In genomic region chr14:24327914-24328313, GRCh38 we compare ENCODE assay signal across 6 cellular contexts. TPM values are rescaled to one million over a fixed set of nuclear protein-coding genes. Genes with fewer than 3 reads are reported as not detected.
DNase-seq lines count a peak whose midpoint lies in the region; ATAC-seq, FAIRE-seq and TF ChIP-seq lines count a peak whose summit lies in the region.
"Not testable (repeated sequence)": the region's sequence is repeated elsewhere in the genome, so short reads cannot be mapped to it uniquely, and the experiment has no call there.

No MANE protein-coding gene starts in this region.

- H3K27me3 ChIP-seq in KMS-11 (ENCODE audit: insufficient read depth, low read depth); gastrocnemius medialis: not testable (repeated sequence)

- TF ChIP-seq POLR2A in gastrocnemius medialis (IDR thresholded peaks at IDR 0.05), result not testable (repeated sequence)

- not testable (repeated sequence) for DNase-seq in CD14-positive monocyte (ENCODE audit: low spot score); coronary artery (ENCODE audit: low spot score); kidney
- DNase-seq in gastrocnemius medialis, result peak in 1 of 2 donors; percentile 46

- H3K4me1 ChIP-seq in KMS-11 (ENCODE audit: low read depth, poor library complexity, severe bottlenecking), result not testable (repeated sequence)
- H3K4me1 ChIP-seq in kidney (ENCODE audit: control insufficient read depth in 1 of 2, insufficient read depth in 1 of 2, low read depth in 1 of 2, low read length in 2 of 2) (peaks cover 5 to 11% of the 10 kb centered on the region in 2 donors), gastrocnemius medialis (peaks cover 9 to 10% of the 10 kb centered on the region in 2 donors)

- H3K27ac Mint-ChIP-seq in CD14-positive monocyte, result peak overlapping the region in 5 of 7 donors; percentile 8 to 96 (median 88)

- peaks cover 3 to 20% (median 8%) of the 10 kb centered on the region in 3 donors for H3K27me3 Mint-ChIP-seq in CD14-positive monocyte (ENCODE audit: low read depth in 3 of 3)

- in situ Hi-C loops in gastrocnemius medialis (cut with MboI; ENCODE audit: low sequenced_read_pairs in 4 of 4), result not testable (repeated sequence)

- peaks cover 70% of the 10 kb centered on the region for H3K4me1 Mint-ChIP-seq in CD14-positive monocyte

- H3K9me3 Mint-ChIP-seq in CD14-positive monocyte, result not testable (repeated sequence)

- peaks cover 6 to 13% of the 10 kb centered on the region in 2 donors for H3K36me3 Mint-ChIP-seq in CD14-positive monocyte

- not testable (repeated sequence) for H3K4me3 Mint-ChIP-seq in CD14-positive monocyte

- H4K20me1 ChIP-seq in KMS-11 (ENCODE audit: insufficient read depth), result not testable (repeated sequence)

- not testable (repeated sequence) for H3K79me2 ChIP-seq in KMS-11 (ENCODE audit: insufficient read depth, low read depth)

- H3K9ac ChIP-seq in KMS-11; kidney (ENCODE audit: low read length in 2 of 2): not testable (repeated sequence)

- ATAC-seq in gastrocnemius medialis, result not testable (repeated sequence)

- H3K36me3 ChIP-seq in KMS-11 (ENCODE audit: insufficient read depth); kidney (ENCODE audit: control insufficient read depth in 1 of 2, insufficient read depth in 2 of 2, low read length in 2 of 2); gastrocnemius medialis: not testable (repeated sequence)

- FAIRE-seq in kidney (lab: Jason Lieb, UNC), result not testable (repeated sequence)

- not testable (repeated sequence) for H3K4me3 ChIP-seq in KMS-11 (IDR thresholded peaks at IDR 0.05; ENCODE audit: insufficient read depth, low read depth, low read length); coronary artery; kidney (ENCODE audit: low read length in 2 of 2); gastrocnemius medialis

- H2AFZ ChIP-seq in KMS-11 (ENCODE audit: low read depth), result not testable (repeated sequence)

- H3K4me2 ChIP-seq in KMS-11, result not testable (repeated sequence)

- intact Hi-C loops in CD14-positive monocyte (cut with micrococcal nuclease); kidney (cut with DNase I); gastrocnemius medialis (cut with DNase I; ENCODE audit: low total_unique reads): not testable (repeated sequence)

- TF ChIP-seq CTCF in CD14-positive monocyte (IDR thresholded peaks at IDR 0.05) (peak; percentile 82), KMS-11 (conservative IDR thresholded peaks at IDR 0.05; ENCODE audit: low read depth, low read length) (0 out of 2 replicates have a peak, but pooled peaks have one; percentile 33), VCaP (conservative IDR thresholded peaks at IDR 0.05) (peak; percentile 76), coronary artery (IDR thresholded peaks at IDR 0.05) (peak; percentile 27), kidney (IDR thresholded peaks at IDR 0.05; ENCODE audit: borderline replicate concordance, extremely low read depth, insufficient read depth) (peak; percentile 52), gastrocnemius medialis (IDR thresholded peaks at IDR 0.05 in 4 of 5, conservative IDR thresholded peaks at IDR 0.05 in 1 of 5) (peak; percentile 25 to 65 (median 57))

- H3K27ac ChIP-seq in KMS-11; VCaP; kidney (ENCODE audit: low read depth in 2 of 2, low read length in 2 of 2); gastrocnemius medialis: not testable (repeated sequence)
- peak overlapping the region in 1 of 2 donors; percentile 34 for H3K27ac ChIP-seq in coronary artery

- H3K9me3 ChIP-seq in kidney (ENCODE audit: control insufficient read depth in 1 of 2, low read length in 2 of 2); gastrocnemius medialis: not testable (repeated sequence)

RNA-seq across cellular contexts. Expression of gene ADCY4, which starts 7.0 kb away (rescaled TPM):
- under 1 TPM; 0.69 to 0.70 TPM for polyA plus RNA-seq in CD14-positive monocyte
- 57.5 TPM for total RNA-seq in kidney
- 19.2 TPM for polyA plus RNA-seq in kidney (ENCODE audit: insufficient read depth, low read depth, low replicate concordance)
- 10 to 100 TPM in 1 of 4 donors, 1 to 10 TPM in 3; 7.9 to 16.6 (median 8.7) TPM for total RNA-seq in gastrocnemius medialis

RNA-seq across cellular contexts. Expression of gene RIPK3, which starts 11.9 kb away (rescaled TPM):
- polyA plus RNA-seq in CD14-positive monocyte (10 to 100 TPM; 11.7 to 11.8 TPM), kidney (ENCODE audit: insufficient read depth, low read depth, low replicate concordance) (5.1 TPM)
- total RNA-seq in kidney (19.5 TPM), gastrocnemius medialis (1 to 10 TPM in 2 of 4 donors, under 1 TPM in 2; 0.66 to 1.6 (median 0.97) TPM)

RNA-seq across cellular contexts. Expression of gene LTB4R, which starts 16.6 kb away (rescaled TPM):
- polyA plus RNA-seq in CD14-positive monocyte (10 to 100 TPM; 51.5 to 87.3 TPM), kidney (ENCODE audit: insufficient read depth, low read depth, low replicate concordance) (4.6 TPM)
- total RNA-seq in kidney (9.3 TPM), gastrocnemius medialis (1 to 10 TPM in 2 of 4 donors, under 1 TPM in 2; 0.13 to 2.2 (median 0.75) TPM)

RNA-seq across cellular contexts. Expression of gene LTB4R2, which starts 18.0 kb away (rescaled TPM):
- polyA plus RNA-seq in CD14-positive monocyte, result 1 to 10 TPM; 2.7 to 2.9 TPM
- total RNA-seq in kidney, result 9.2 TPM
- 0.67 TPM for polyA plus RNA-seq in kidney (ENCODE audit: insufficient read depth, low read depth, low replicate concordance)
- 1 to 10 TPM in 2 of 4 donors, under 1 TPM in 2; 0.39 to 3.3 (median 2.0) TPM for total RNA-seq in gastrocnemius medialis

RNA-seq across cellular contexts. Expression of gene CIDEB, which starts 20.1 kb away (rescaled TPM):
- polyA plus RNA-seq in CD14-positive monocyte (10 to 100 TPM; 36.4 to 63.8 TPM), kidney (ENCODE audit: insufficient read depth, low read depth, low replicate concordance) (49.7 TPM)
- total RNA-seq in kidney (22.4 TPM), gastrocnemius medialis (1 to 10 TPM in 1 of 4 donors, under 1 TPM in 3; 0.39 to 1.5 (median 0.88) TPM)

Comparison
In these comparisons a context has a peak if more than half of its experiments do, and no peak if none do; other contexts are left out.
1. CTCF ChIP-seq: peak in every context shown above with its lines; median percentile 82 in CD14-positive monocyte; 76 in VCaP; 57 in gastrocnemius medialis; 52 in kidney; 33 in KMS-11; 27 in coronary artery.